ENCODE assay signal across 28 cellular contexts in genomic region chr15:28043625-28044520, GRCh38. TPM values are rescaled to one million over a fixed set of nuclear protein-coding genes. Genes with fewer than 3 reads are reported as not detected.
DNase-seq lines count a peak whose midpoint lies in the region; ATAC-seq and TF ChIP-seq lines count a peak whose summit lies in the region.
"Had no signal": no experiment of that assay in that cellular context is flagged by ENCODE, and none has a peak within 500 bp of the region (broad histone marks: within the 10 kb centered on the region; RNA-seq: fewer than 3 reads in every experiment).

No MANE protein-coding gene starts in this region.

- intact Hi-C loops in lower leg skin (cut with DNase I; ENCODE audit: low total_unique reads) = no loop called here

- TF ChIP-seq POLR2A in lower leg skin (IDR thresholded peaks at IDR 0.05) = no peak

- DNase-seq in NCI-H1694 (lab: John Stamatoyannopoulos, UW) (peak; percentile 74), kidney epithelial cell (ENCODE audit: low read depth) (peak; percentile 44), renal cortical epithelial cell (ENCODE audit: low read depth) (peak; percentile 69), NK-92 (lab: John Stamatoyannopoulos, UW; ENCODE audit: unreplicated experiment) (no peak), lower leg skin (ENCODE audit: low spot score in 2 of 2) (no peak), NCI-H345 (lab: John Stamatoyannopoulos, UW) (no peak)
- DNase-seq: activated CD4-positive, alpha-beta T cell treated with anti-CD3 and anti-CD28 coated beads for 48 hours; activated CD8-positive, alpha-beta memory T cell treated with anti-CD3 and anti-CD28 coated beads, Interleukin-2, amount 10 ng/mL, durations not matched to agents 7 days and 5 days; activated naive CD4-positive, alpha-beta T cell treated with anti-CD3 and anti-CD28 coated beads for 36 hours; amniotic stem cell; GDM1; GM23248; mesendoderm; naive B cell; NCI-H1105; NCI-H2081 treated with DMSO at 0.1 percent for 48 hours; NCI-H510A treated with DMSO at 0.1 percent for 48 hours; RPMI8226; stimulated activated CD4-positive, alpha-beta T cell treated with anti-CD3 and anti-CD28 coated beads, Interleukin-12 subunit alpha, Interleukin-12 subunit beta, amount 100 ng/mL, for 4 hours; stimulated activated naive CD8-positive, alpha-beta T cell treated with anti-CD3 and anti-CD28 coated beads, Interleukin-15, Interleukin-2, amounts not matched to agents 100 U/mL and 50 U/mL, for 24 hours; T-helper 17 cell; thyroid gland had no signal

- no peaks in the 10 kb centered on the region for H3K36me3 ChIP-seq in kidney epithelial cell (ENCODE audit: control insufficient read depth, insufficient read depth, low read length)
- H3K36me3 ChIP-seq: right atrium auricular region, thyroid gland had no signal

- no peak for TF ChIP-seq CTCF in kidney epithelial cell (IDR thresholded peaks at IDR 0.05; ENCODE audit: insufficient read depth, low read length, poor library complexity, severe bottlenecking)
- TF ChIP-seq CTCF in lower leg skin (IDR thresholded peaks at IDR 0.05) = no peak

- H3K27me3 ChIP-seq in kidney epithelial cell (ENCODE audit: control insufficient read depth, insufficient read depth, low read length) = no peaks in the 10 kb centered on the region
- H3K27me3 ChIP-seq: right atrium auricular region, thyroid gland had no signal

- no peak for ATAC-seq in SK-N-SH treated with all-trans-retinoic acid at 6 μM for 48 hours
- ATAC-seq in activated CD4-positive, CD25-positive, alpha-beta regulatory T cell treated with anti-CD3 and anti-CD28 coated beads, Interleukin-2, amount 50 U/mL, for 24 hours = no peak
- ATAC-seq: activated CD8-positive, alpha-beta memory T cell treated with anti-CD3 and anti-CD28 coated beads, Interleukin-2, amount 10 ng/mL, durations not matched to agents 7 days and 5 days; stimulated activated naive CD8-positive, alpha-beta T cell treated with anti-CD3 and anti-CD28 coated beads, Interleukin-15, Interleukin-2, amounts not matched to agents 100 U/mL and 50 U/mL, for 24 hours; T-helper 17 cell had no signal

- H3K4me3 ChIP-seq in kidney epithelial cell (ENCODE audit: low read depth, low read length) (no peak overlapping the region), lower leg skin (ENCODE audit: low read depth, poor library complexity, severe bottlenecking) (no peak overlapping the region)
- H3K4me3 ChIP-seq: GM23248, right atrium auricular region, thyroid gland had no signal

- WGBS in lower leg skin, 2 donors = 59 to 70% methylated on average over 5 of the region's 5 CpGs

TF ChIP-seq in SK-N-SH treated with all-trans-retinoic acid at 6 μM for 48 hours, 23 proteins besides CTCF, POLR2A, EP300 and RAD21:
- TF ChIP-seq TCF4 (CRISPR knock-in tag; IDR thresholded peaks at IDR 0.05; ENCODE audit: borderline replicate concordance) = peak; percentile 57; the same call in 1 of the 2 replicates
- no peak for TF ChIP-seq POU6F1 (CRISPR knock-in tag; IDR thresholded peaks at IDR 0.05; ENCODE audit: borderline replicate concordance, low read depth)

RNA-seq across cellular contexts. Expression of gene OCA2, which starts 55.2 kb away (rescaled TPM):
- total RNA-seq in kidney epithelial cell (under 0.01 and 0.29 TPM in 2 replicates), renal cortical epithelial cell (0.40 TPM in 1 of 2 replicates, not detected in the other), lower leg skin (10 to 100 TPM; 12.0 to 15.8 (median 13.9) TPM)
- total RNA-seq: activated CD8-positive, alpha-beta memory T cell treated with anti-CD3 and anti-CD28 coated beads, Interleukin-2, amount 10 ng/mL, durations not matched to agents 7 days and 5 days; activated naive CD4-positive, alpha-beta T cell treated with anti-CD3 and anti-CD28 coated beads for 36 hours; fibroblast of lung; GM23248; M059J; osteoblast; T-helper 17 cell had no signal

Comparison
In these comparisons a context has a peak if more than half of its experiments do, and no peak if none do; other contexts are left out.
1. DNase-seq: peak in NCI-H1694 (single experiment), kidney epithelial cell (single experiment) and renal cortical epithelial cell (single experiment); none in NK-92 (single experiment), lower leg skin (0 of 2) and NCI-H345 (single experiment).